In the genomic region with DNA sequence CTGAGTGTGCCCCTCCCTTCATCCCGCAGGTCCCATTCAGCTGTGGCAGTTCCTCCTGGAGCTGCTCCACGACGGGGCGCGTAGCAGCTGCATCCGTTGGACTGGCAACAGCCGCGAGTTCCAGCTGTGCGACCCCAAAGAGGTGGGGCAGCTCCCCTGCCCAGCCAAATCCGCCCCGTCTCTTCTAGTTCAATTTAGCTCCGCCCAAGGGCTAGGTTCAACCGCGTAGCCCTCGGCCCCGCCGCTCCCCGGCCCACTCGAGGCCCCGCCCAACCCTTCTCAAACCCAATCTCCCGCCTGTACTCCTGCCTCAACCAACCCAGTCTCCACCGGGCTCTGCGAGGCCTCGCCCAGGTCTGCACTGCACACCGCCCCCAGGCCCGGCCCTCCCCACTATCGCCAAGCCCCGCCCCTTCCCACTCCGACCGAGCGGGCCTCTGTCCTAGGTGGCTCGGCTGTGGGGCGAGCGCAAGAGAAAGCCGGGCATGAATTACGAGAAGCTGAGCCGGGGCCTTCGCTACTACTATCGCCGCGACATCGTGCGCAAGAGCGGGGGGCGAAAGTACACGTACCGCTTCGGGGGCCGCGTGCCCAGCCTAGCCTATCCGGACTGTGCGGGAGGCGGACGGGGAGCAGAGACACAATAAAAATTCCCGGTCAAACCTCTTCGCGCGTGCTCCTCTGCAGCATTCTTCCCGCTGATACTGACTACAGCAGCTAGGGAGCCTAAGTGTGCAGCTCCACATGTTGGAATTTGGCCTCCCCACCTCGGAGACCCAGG, we compare ENCODE assay signal across 8 cellular contexts. TPM values are rescaled to one million over a fixed set of nuclear protein-coding genes. Genes with fewer than 3 reads are reported as not detected.
DNase-seq lines count a peak whose midpoint lies in the region; ATAC-seq and TF ChIP-seq lines count a peak whose summit lies in the region.

No MANE protein-coding gene starts in this region.

- no peaks in the 10 kb centered on the region for H3K9me3 Mint-ChIP-seq in activated B cell treated with CpG ODN at 0.5 μM for 24 hours

- H3K4me1 Mint-ChIP-seq in activated B cell treated with CpG ODN at 0.5 μM for 24 hours, result peaks cover 44% of the 10 kb centered on the region

- H3K4me3 ChIP-seq in ACC112 (ENCODE audit: low read depth, low read length), result peak overlapping the region; percentile 74

- H3K27me3 ChIP-seq in ACC112 (ENCODE audit: insufficient read depth, low read length), result no peaks in the 10 kb centered on the region

- H3K36me3 ChIP-seq in ACC112 (ENCODE audit: insufficient read depth, low read length), result no peaks in the 10 kb centered on the region

- POLR2A ChIA-PET in activated B cell treated with CpG ODN at 0.5 μM for 24 hours (lab: Charles Lee), result interaction anchor here (0.6 to 2.4 kb wide), 15 partner anchors 8 to 370 kb away, joined by 3 to 19 read pairs (median 4); a partner anchor contains a TSS

- H3K36me3 Mint-ChIP-seq in activated B cell treated with CpG ODN at 0.5 μM for 24 hours (ENCODE audit: low read depth), result peaks cover 8% of the 10 kb centered on the region

- ATAC-seq in GM18870 (IDR thresholded peaks at IDR 0.05; ENCODE audit: unreplicated experiment) (peak; percentile 61), HG03108 (IDR thresholded peaks at IDR 0.05; ENCODE audit: unreplicated experiment) (peak; percentile 66), activated B cell treated with CpG ODN at 0.5 μM for 24 hours (ENCODE audit: low read depth) (peak; percentile 83)

- peaks cover 5% of the 10 kb centered on the region for H3K4me1 ChIP-seq in ACC112 (ENCODE audit: control insufficient read depth, insufficient read depth, low read length, unreplicated experiment)

- intact Hi-C loops in activated B cell treated with CpG ODN at 0.5 μM for 24 hours (cut with micrococcal nuclease), result loop anchor here (1.0 to 10.0 kb wide), 6 partner anchors 16 to 470 kb away; a partner anchor contains a TSS

- H3K79me2 ChIP-seq in ACC112 (ENCODE audit: control insufficient read depth, insufficient read depth, low read length, unreplicated experiment), result peaks cover 12% of the 10 kb centered on the region

- H3K27me3 Mint-ChIP-seq in activated B cell treated with CpG ODN at 0.5 μM for 24 hours, result no peaks in the 10 kb centered on the region

- CTCF ChIA-PET in activated B cell treated with CpG ODN at 0.5 μM for 24 hours (lab: Charles Lee), result interaction anchor here (1.1 kb wide), 1 partner anchor 32 kb away, joined by 3 read pairs; a partner anchor contains a TSS

- H3K27ac ChIP-seq in ACC112 (ENCODE audit: low read depth, low read length) (peak overlapping the region; percentile 16; the same call in 1 of the 2 replicates), caudate nucleus (ENCODE audit: low read depth, low read length) (peak overlapping the region; percentile 44)

- H3K4me3 Mint-ChIP-seq in activated B cell treated with CpG ODN at 0.5 μM for 24 hours, result peak overlapping the region; percentile 86

- H2AFZ ChIP-seq in ACC112 (ENCODE audit: low read length, unreplicated experiment), result peak overlapping the region; percentile 94

- peak; percentile 100 for DNase-seq in NCI-H2227 treated with DMSO at 0.1 percent for 48 hours (lab: John Stamatoyannopoulos, UW)
- peak; percentile 86 for DNase-seq in activated B cell treated with CpG ODN at 0.5 μM for 24 hours
- peak in 51 of 61 donors; percentile 7 to 90 (median 35) for DNase-seq in caudate nucleus (lab: John Stamatoyannopoulos, UW)
- peak; percentile 99 for DNase-seq in islet precursor cell
- peak; percentile 86 to 97 for DNase-seq in stimulated activated CD4-positive, alpha-beta T cell treated with anti-CD3 and anti-CD28 coated beads, Interleukin-12 subunit alpha, Interleukin-12 subunit beta, amount 100 ng/mL, for 24 hours (ENCODE audit: low read depth in 2 of 2)

- no peak for TF ChIP-seq CTCF in activated B cell treated with CpG ODN at 0.5 μM for 24 hours (IDR thresholded peaks at IDR 0.05)

- peak overlapping the region; percentile 78 for H3K27ac Mint-ChIP-seq in activated B cell treated with CpG ODN at 0.5 μM for 24 hours

RNA-seq across cellular contexts. Expression of a gene that starts 2.9 kb away (rescaled TPM):
- 0.32 TPM in 1 of 2 replicates, not detected in the other for total RNA-seq in activated B cell treated with CpG ODN at 0.5 μM for 24 hours

RNA-seq across cellular contexts. Expression of a gene that starts 3.7 kb away (rescaled TPM):
- 334 and 401 TPM in 2 replicates for total RNA-seq in activated B cell treated with CpG ODN at 0.5 μM for 24 hours

RNA-seq across cellular contexts. Expression of a gene that starts 15.6 kb away (rescaled TPM):
- 73.6 and 76.1 TPM in 2 replicates for total RNA-seq in activated B cell treated with CpG ODN at 0.5 μM for 24 hours

RNA-seq across cellular contexts. Expression of a gene that starts 21.9 kb away (rescaled TPM):
- not detected in 2 replicates for total RNA-seq in activated B cell treated with CpG ODN at 0.5 μM for 24 hours

RNA-seq across cellular contexts. Expression of a gene that starts 31.9 kb away (rescaled TPM):
- total RNA-seq in activated B cell treated with CpG ODN at 0.5 μM for 24 hours, result 31.5 and 36.1 TPM in 2 replicates

Comparison
In these comparisons a context has a peak if more than half of its experiments do, and no peak if none do; other contexts are left out.
1. Peak in every context shown above with its lines: DNase-seq, ATAC-seq, H3K4me3 ChIP-seq and H3K27ac ChIP-seq.
2. DNase-seq: peak in every context shown above with its lines; median percentile 100 in NCI-H2227 treated with DMSO at 0.1 percent for 48 hours; 99 in islet precursor cell; 92 in stimulated activated CD4-positive, alpha-beta T cell treated with anti-CD3 and anti-CD28 coated beads, Interleukin-12 subunit alpha, Interleukin-12 subunit beta, amount 100 ng/mL, for 24 hours; 86 in activated B cell treated with CpG ODN at 0.5 μM for 24 hours; 35 in caudate nucleus.